ENCODE assay signal across 22 cellular contexts in genomic region chr15:67570875-67571642, GRCh38.
"Had no signal": no experiment of that assay in that cellular context is flagged by ENCODE, and none has a peak within 500 bp of the region (broad histone marks: within the 10 kb centered on the region; RNA-seq: fewer than 3 reads in every experiment).

No MANE protein-coding gene starts in this region.

- ATAC-seq: K562, T-cell had no signal

- H3K4me1 ChIP-seq: breast epithelium had no signal

- H3K27ac ChIP-seq: breast epithelium had no signal

- H3K9me3 Mint-ChIP-seq: activated B cell treated with CpG ODN at 0.5 μM for 24 hours; activated CD4-positive, alpha-beta memory T cell treated with anti-CD3 and anti-CD28 coated beads for 36 hours; activated CD4-positive, alpha-beta T cell treated with anti-CD3 and anti-CD28 coated beads, Interleukin-2, amount 10 ng/mL, durations not matched to agents 24 days and 14 days; activated naive CD4-positive, alpha-beta T cell treated with anti-CD3 and anti-CD28 coated beads, Interleukin-2, amount 50 U/mL, for 24 hours; T-cell had no signal

- H3K9me3 ChIP-seq: breast epithelium had no signal

- H3K27me3 ChIP-seq: breast epithelium had no signal

- DNase-seq: activated B cell treated with CpG ODN at 0.5 μM for 24 hours; activated CD4-positive, alpha-beta memory T cell treated with anti-CD3 and anti-CD28 coated beads for 36 hours; activated CD4-positive, alpha-beta T cell treated with anti-CD3 and anti-CD28 coated beads for 1 hour; activated CD4-positive, alpha-beta T cell treated with anti-CD3 and anti-CD28 coated beads, Interleukin-2, amount 10 ng/mL, durations not matched to agents 24 days and 14 days; activated T-cell treated with anti-CD3 and anti-CD28 coated beads for 4 hours; activated T-cell treated with anti-CD3 and anti-CD28 coated beads, Interleukin-2, amount 50 U/mL, for 48 hours; aorta; caudate nucleus; Kasumi-1; NCI-H1048; NCI-H146; NCI-H187 treated with DMSO at 0.1 percent for 48 hours; NCI-H2081 treated with DMSO at 0.1 percent for 48 hours; NCI-H446; NCI-H524; SHP77 treated with DMSO at 0.1 percent for 48 hours; T-cell; T-helper 2 cell; T1000 had no signal

- H3K27ac Mint-ChIP-seq: activated B cell treated with CpG ODN at 0.5 μM for 24 hours; activated CD4-positive, alpha-beta memory T cell treated with anti-CD3 and anti-CD28 coated beads for 36 hours; activated CD4-positive, alpha-beta T cell treated with anti-CD3 and anti-CD28 coated beads, Interleukin-2, amount 10 ng/mL, durations not matched to agents 24 days and 14 days; activated naive CD4-positive, alpha-beta T cell treated with anti-CD3 and anti-CD28 coated beads, Interleukin-2, amount 50 U/mL, for 24 hours; T-cell had no signal

- H3K4me3 ChIP-seq: breast epithelium, K562 had no signal

- H3K4me3 Mint-ChIP-seq: activated B cell treated with CpG ODN at 0.5 μM for 24 hours; activated CD4-positive, alpha-beta memory T cell treated with anti-CD3 and anti-CD28 coated beads for 36 hours; activated CD4-positive, alpha-beta T cell treated with anti-CD3 and anti-CD28 coated beads, Interleukin-2, amount 10 ng/mL, durations not matched to agents 24 days and 14 days; activated naive CD4-positive, alpha-beta T cell treated with anti-CD3 and anti-CD28 coated beads, Interleukin-2, amount 50 U/mL, for 24 hours; T-cell had no signal

- H3K36me3 ChIP-seq: breast epithelium had no signal

- H3K27me3 Mint-ChIP-seq: activated B cell treated with CpG ODN at 0.5 μM for 24 hours; activated CD4-positive, alpha-beta memory T cell treated with anti-CD3 and anti-CD28 coated beads for 36 hours; activated CD4-positive, alpha-beta T cell treated with anti-CD3 and anti-CD28 coated beads, Interleukin-2, amount 10 ng/mL, durations not matched to agents 24 days and 14 days; activated naive CD4-positive, alpha-beta T cell treated with anti-CD3 and anti-CD28 coated beads, Interleukin-2, amount 50 U/mL, for 24 hours; T-cell had no signal
